ENCODE assay signal across 8 cellular contexts in genomic region chr10:14822879-14823755, GRCh38. TPM values are rescaled to one million over a fixed set of nuclear protein-coding genes. Genes with fewer than 3 reads are reported as not detected.
DNase-seq lines count a peak whose midpoint lies in the region; ATAC-seq and TF ChIP-seq lines count a peak whose summit lies in the region.

No MANE protein-coding gene starts in this region.

- H3K27ac Mint-ChIP-seq in immature natural killer cell, result peak overlapping the region in 1 of 6 donors; percentile 9

- no peak overlapping the region for H3K4me3 ChIP-seq in BLaER1 treated with 17β-estradiol and CSF1 and Interleukin-3, amounts not matched to agents 10 nM and 100 nM

- peak; percentile 64 for DNase-seq in GM13977 (ENCODE audit: low spot score)
- DNase-seq in RKO (ENCODE audit: low spot score), result peak; percentile 74
- DNase-seq in astrocyte of the hippocampus (ENCODE audit: low read depth, low spot score), result peak; percentile 63
- DNase-seq in immature natural killer cell, result peak; percentile 20 to 37 (median 20)
- peak in 2 of 3 experiments; percentile 15 to 23 for DNase-seq in stimulated activated CD4-positive, alpha-beta T cell treated with anti-CD3 and anti-CD28 coated beads, TNF-alpha, amount 100 ng/mL, for 4 hours (ENCODE audit: low read depth in 3 of 3)
- DNase-seq in NCI-H446 treated with DMSO at 0.1 percent for 48 hours (lab: John Stamatoyannopoulos, UW), result no peak

- H3K27me3 ChIP-seq in BLaER1 treated with 17β-estradiol and CSF1 and Interleukin-3, amounts not matched to agents 10 nM and 100 nM, result no peaks in the 10 kb centered on the region

- H3K4me1 Mint-ChIP-seq in immature natural killer cell, result no peaks in the 10 kb centered on the region

- in situ Hi-C loops in GM13977 (cut with MboI; ENCODE audit: low pct_unique_long_range_greater_than_20kb, low sequenced_read_pairs, unreplicated experiment), result loop anchor here (10.0 kb wide), 1 partner anchor 288 kb away; no protein-coding TSS in a partner anchor

- ATAC-seq in GM21737 (IDR thresholded peaks at IDR 0.05; ENCODE audit: unreplicated experiment), result no peak

- peak overlapping the region in 6 of 11 experiments; percentile 2 to 20 (median 12); a peak in 5 of 22 replicates for H3K4me2 ChIP-seq in BLaER1 treated with 17β-estradiol and CSF1 and Interleukin-3, amounts not matched to agents 10 nM and 100 nM

- H4K20me1 ChIP-seq in BLaER1 treated with 17β-estradiol and CSF1 and Interleukin-3, amounts not matched to agents 10 nM and 100 nM, result peaks cover 0 to 5% (median 0%) of the 10 kb centered on the region in 11 experiments; a peak in 2 of 22 replicates

- peaks cover 0 to 6% (median 0%) of the 10 kb centered on the region in 3 donors for H3K36me3 Mint-ChIP-seq in immature natural killer cell

- peak overlapping the region in 4 of 11 experiments; percentile 27 to 46 (median 29); a peak in 6 of 22 replicates for H3K9ac ChIP-seq in BLaER1 treated with 17β-estradiol and CSF1 and Interleukin-3, amounts not matched to agents 10 nM and 100 nM

- peak; percentile 77 for TF ChIP-seq CTCF in GM13977 (IDR thresholded peaks at IDR 0.05; ENCODE audit: extremely low read depth, insufficient read depth, missing control alignments)

- no peaks in the 10 kb centered on the region for H3K27me3 Mint-ChIP-seq in immature natural killer cell (ENCODE audit: low read depth in 3 of 3)

- peak overlapping the region in 7 of 11 experiments; percentile 0 to 55 (median 50); a peak in 12 of 22 replicates for H3K27ac ChIP-seq in BLaER1 treated with 17β-estradiol and CSF1 and Interleukin-3, amounts not matched to agents 10 nM and 100 nM

- no peaks in the 10 kb centered on the region for H3K36me3 ChIP-seq in BLaER1 treated with 17β-estradiol and CSF1 and Interleukin-3, amounts not matched to agents 10 nM and 100 nM

- H3K9me3 ChIP-seq in BLaER1 treated with 17β-estradiol and CSF1 and Interleukin-3, amounts not matched to agents 10 nM and 100 nM (replicated peaks in 1 of 11), result peaks cover 0 to 13% (median 4%) of the 10 kb centered on the region in 11 experiments; a peak in 6 of 22 replicates

- H3K4me3 Mint-ChIP-seq in immature natural killer cell, result no peak overlapping the region

- H3K9me3 Mint-ChIP-seq in immature natural killer cell, result no peaks in the 10 kb centered on the region

- H3K4me1 ChIP-seq in BLaER1 treated with 17β-estradiol and CSF1 and Interleukin-3, amounts not matched to agents 10 nM and 100 nM, result peaks cover 10 to 41% (median 19%) of the 10 kb centered on the region in 10 experiments; a peak in 18 of 20 replicates

RNA-seq across cellular contexts. Expression of gene CDNF, which starts 14.7 kb away (rescaled TPM):
- 1 to 10 TPM in 1 of 3 donors, under 1 TPM in 1, not detected in 1; 0.58 to 1.3 TPM for polyA plus RNA-seq in immature natural killer cell

RNA-seq across cellular contexts. Expression of gene HSPA14, which starts 15.0 kb away (rescaled TPM):
- polyA plus RNA-seq in immature natural killer cell, result 10 to 100 TPM; 17.0 to 22.0 (median 19.0) TPM

RNA-seq across cellular contexts. Expression of gene MSANTD7, which starts 15.0 kb away (rescaled TPM):
- 10 to 100 TPM; 10.1 to 21.3 (median 13.6) TPM for polyA plus RNA-seq in immature natural killer cell

RNA-seq across cellular contexts. Expression of gene FAM107B, which starts 48.4 kb away (rescaled TPM):
- polyA plus RNA-seq in immature natural killer cell, result 100 to 1,000 TPM; 240 to 338 (median 268) TPM

RNA-seq across cellular contexts. Expression of gene SUV39H2, which starts 55.5 kb away (rescaled TPM):
- polyA plus RNA-seq in immature natural killer cell, result 1 to 10 TPM in 2 of 3 donors, not detected in 1; 2.6 to 5.0 TPM
